ENCODE assay signal across 12 cellular contexts in the genomic region with DNA sequence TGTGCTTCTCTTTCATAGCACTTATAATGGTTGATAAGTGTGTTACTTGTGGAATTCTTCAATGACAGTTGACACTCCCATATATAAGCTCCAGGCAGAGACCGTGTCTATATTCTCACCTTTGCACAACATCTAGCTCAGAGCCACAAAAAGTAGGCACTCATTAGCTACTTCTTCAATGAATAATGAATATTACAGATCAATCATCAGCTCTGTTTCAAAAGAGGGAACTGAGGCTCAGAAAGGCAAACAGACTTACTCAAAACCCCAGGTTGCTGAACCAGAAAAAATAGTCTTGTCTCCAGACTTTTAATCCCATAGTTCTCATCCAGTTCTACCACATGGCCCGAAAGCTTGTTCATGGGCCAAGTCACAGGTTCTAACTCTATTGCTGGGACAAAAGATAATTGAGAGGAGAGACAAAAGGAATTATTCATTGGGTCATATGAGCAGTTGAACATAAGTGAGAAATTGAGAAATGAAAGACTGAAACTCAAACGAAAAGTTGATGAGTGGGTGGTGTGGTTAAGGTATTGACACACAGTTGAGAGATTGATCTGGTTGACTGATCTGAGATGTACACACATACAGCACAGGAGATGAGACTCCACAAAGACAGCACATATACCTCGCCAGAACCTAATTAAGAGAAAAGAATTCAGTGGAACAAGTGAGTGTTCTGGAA.
DNase-seq lines count a peak whose midpoint lies in the region; ATAC-seq, FAIRE-seq and TF ChIP-seq lines count a peak whose summit lies in the region.
"Had no signal": no experiment of that assay in that cellular context is flagged by ENCODE, and none has a peak within 500 bp of the region (broad histone marks: within the 10 kb centered on the region; RNA-seq: fewer than 3 reads in every experiment).

No MANE protein-coding gene starts in this region.

- 63% methylated on average over 4 of the region's 4 CpGs for WGBS in suprapubic skin

- no TSS peak for BruUV-seq in Caco-2 (replicated peaks; lab: Mats Ljungman, UMichigan)

- FAIRE-seq in kidney (lab: Jason Lieb, UNC), result no peak

- DNase-seq in natural killer cell treated with Interleukin-12 subunit alpha and Interleukin-12 subunit beta and Interleukin-15 and Interleukin-18, amount 100 ng/mL, for 72 hours (ENCODE audit: low spot score), result peak; percentile 67
- DNase-seq in natural killer cell (no peak), suprapubic skin (ENCODE audit: low spot score in 2 of 2) (no peak), kidney (no peak), activated gamma-delta T cell (lab: John Stamatoyannopoulos, UW) (no peak), Caco-2 (no peak)
- DNase-seq: effector CD4-positive, alpha-beta T cell; islet precursor cell; NCI-H1048 had no signal

- no peak for TF ChIP-seq CTCF in natural killer cell (IDR thresholded peaks at IDR 0.05)
- TF ChIP-seq CTCF in suprapubic skin (IDR thresholded peaks at IDR 0.05), result no peak
- TF ChIP-seq CTCF in kidney (IDR thresholded peaks at IDR 0.05; ENCODE audit: borderline replicate concordance, extremely low read depth, insufficient read depth), result no peak
- TF ChIP-seq CTCF in Caco-2 (IDR thresholded peaks at IDR 0.05; ENCODE audit: insufficient read depth in 1 of 2, low read depth in 1 of 2, low read length in 1 of 2, severe bottlenecking in 1 of 2, unreplicated experiment in 1 of 2), result no peak

- H3K4me3 Mint-ChIP-seq in natural killer cell treated with Interleukin-12 subunit alpha and Interleukin-12 subunit beta and Interleukin-15 and Interleukin-18, amount 100 ng/mL, for 72 hours, result peak overlapping the region; percentile 33
- H3K4me3 Mint-ChIP-seq in natural killer cell (no peak overlapping the region), Caco-2 (ENCODE audit: unreplicated experiment) (no peak overlapping the region)

- H3K36me3 ChIP-seq in suprapubic skin (no peaks in the 10 kb centered on the region), kidney (ENCODE audit: control insufficient read depth in 1 of 2, insufficient read depth in 2 of 2, low read length in 2 of 2) (no peaks in the 10 kb centered on the region), Caco-2 (ENCODE audit: control insufficient read depth, insufficient read depth, low read length) (no peaks in the 10 kb centered on the region)
- H3K36me3 ChIP-seq: SJSA1 had no signal

- peaks cover 31 to 45% of the 10 kb centered on the region in 2 donors for H3K4me1 Mint-ChIP-seq in natural killer cell treated with Interleukin-12 subunit alpha and Interleukin-12 subunit beta and Interleukin-15 and Interleukin-18, amount 100 ng/mL, for 72 hours (ENCODE audit: low read depth in 2 of 2)
- H3K4me1 Mint-ChIP-seq in natural killer cell (peaks cover 27 to 34% of the 10 kb centered on the region in 2 donors), Caco-2 (ENCODE audit: low read depth, unreplicated experiment) (no peaks in the 10 kb centered on the region)

- no peak for TF ChIP-seq EP300 in suprapubic skin (IDR thresholded peaks at IDR 0.05)

- H3K4me3 ChIP-seq in suprapubic skin (no peak overlapping the region), kidney (ENCODE audit: low read length in 2 of 2) (no peak overlapping the region), Caco-2 (ENCODE audit: low read depth, low read length) (no peak overlapping the region)
- H3K4me3 ChIP-seq: SJSA1 had no signal

- CTCF ChIA-PET in Caco-2 (lab: Charles Lee), result no interaction called here

- H3K27me3 Mint-ChIP-seq in natural killer cell treated with Interleukin-12 subunit alpha and Interleukin-12 subunit beta and Interleukin-15 and Interleukin-18, amount 100 ng/mL, for 72 hours, result no peaks in the 10 kb centered on the region
- H3K27me3 Mint-ChIP-seq in natural killer cell (ENCODE audit: low read depth in 2 of 2) (peaks cover 3 to 23% of the 10 kb centered on the region in 2 donors), Caco-2 (ENCODE audit: insufficient read depth, unreplicated experiment) (no peaks in the 10 kb centered on the region)

- H3K9me3 ChIP-seq in suprapubic skin (no peaks in the 10 kb centered on the region), kidney (ENCODE audit: control insufficient read depth in 1 of 2, low read length in 2 of 2) (no peaks in the 10 kb centered on the region), Caco-2 (no peaks in the 10 kb centered on the region)
- H3K9me3 ChIP-seq: SJSA1 had no signal

- intact Hi-C loops in natural killer cell (cut with micrococcal nuclease) (no loop called here), kidney (cut with DNase I) (no loop called here), Caco-2 (cut with micrococcal nuclease; ENCODE audit: unreplicated experiment) (no loop called here)

- no peaks in the 10 kb centered on the region for H3K9me3 Mint-ChIP-seq in natural killer cell treated with Interleukin-12 subunit alpha and Interleukin-12 subunit beta and Interleukin-15 and Interleukin-18, amount 100 ng/mL, for 72 hours
- H3K9me3 Mint-ChIP-seq in natural killer cell, result no peaks in the 10 kb centered on the region
- no peaks in the 10 kb centered on the region for H3K9me3 Mint-ChIP-seq in Caco-2 (ENCODE audit: unreplicated experiment)

- H3K4me1 ChIP-seq in suprapubic skin, result peaks cover 8% of the 10 kb centered on the region
- H3K4me1 ChIP-seq in kidney (ENCODE audit: control insufficient read depth in 1 of 2, insufficient read depth in 1 of 2, low read depth in 1 of 2, low read length in 2 of 2), result no peaks in the 10 kb centered on the region
- no peaks in the 10 kb centered on the region for H3K4me1 ChIP-seq in Caco-2
- H3K4me1 ChIP-seq: SJSA1 had no signal

- H3K9ac ChIP-seq in kidney (ENCODE audit: low read length in 2 of 2), result no peak overlapping the region

- TF ChIP-seq POLR2A in suprapubic skin (IDR thresholded peaks at IDR 0.05), result no peak

- no peaks in the 10 kb centered on the region for H3K36me3 Mint-ChIP-seq in natural killer cell treated with Interleukin-12 subunit alpha and Interleukin-12 subunit beta and Interleukin-15 and Interleukin-18, amount 100 ng/mL, for 72 hours
- H3K36me3 Mint-ChIP-seq in natural killer cell (no peaks in the 10 kb centered on the region), Caco-2 (ENCODE audit: insufficient read depth, unreplicated experiment) (no peaks in the 10 kb centered on the region)

- POLR2A ChIA-PET in Caco-2 (lab: Charles Lee), result no interaction called here

- H3K27ac Mint-ChIP-seq in natural killer cell treated with Interleukin-12 subunit alpha and Interleukin-12 subunit beta and Interleukin-15 and Interleukin-18, amount 100 ng/mL, for 72 hours, result peak overlapping the region; percentile 56 to 85
- H3K27ac Mint-ChIP-seq in natural killer cell, result no peak overlapping the region
- H3K27ac Mint-ChIP-seq in Caco-2 (ENCODE audit: unreplicated experiment), result no peak overlapping the region

- H3K27ac ChIP-seq in suprapubic skin (peak overlapping the region; percentile 27), kidney (ENCODE audit: low read depth in 2 of 2, low read length in 2 of 2) (no peak overlapping the region)
- H3K27ac ChIP-seq: SJSA1 had no signal

- H3K27me3 ChIP-seq in suprapubic skin (no peaks in the 10 kb centered on the region), Caco-2 (replicated peaks; ENCODE audit: control insufficient read depth, insufficient read depth, low read length) (no peaks in the 10 kb centered on the region)
- H3K27me3 ChIP-seq: SJSA1 had no signal

- ATAC-seq in natural killer cell treated with Interleukin-12 subunit alpha and Interleukin-12 subunit beta and Interleukin-15 and Interleukin-18, amount 100 ng/mL, for 72 hours, result peak; percentile 92 to 95
- ATAC-seq in natural killer cell (no peak), GM21723 (IDR thresholded peaks at IDR 0.05; ENCODE audit: unreplicated experiment) (peak; percentile 91), HG03432 (IDR thresholded peaks at IDR 0.05; ENCODE audit: unreplicated experiment) (peak; percentile 90)

Comparison
In these comparisons a context has a peak if more than half of its experiments do, and no peak if none do; other contexts are left out.
1. ATAC-seq: peak in natural killer cell treated with Interleukin-12 subunit alpha and Interleukin-12 subunit beta and Interleukin-15 and Interleukin-18, amount 100 ng/mL, for 72 hours (2 of 2), GM21723 (single experiment) and HG03432 (single experiment); none in natural killer cell (0 of 3).
2. H3K27ac Mint-ChIP-seq: peak in natural killer cell treated with Interleukin-12 subunit alpha and Interleukin-12 subunit beta and Interleukin-15 and Interleukin-18, amount 100 ng/mL, for 72 hours (2 of 2); none in natural killer cell (0 of 2) and Caco-2 (single experiment).